ENCODE assay signal across 26 cellular contexts in the genomic region with DNA sequence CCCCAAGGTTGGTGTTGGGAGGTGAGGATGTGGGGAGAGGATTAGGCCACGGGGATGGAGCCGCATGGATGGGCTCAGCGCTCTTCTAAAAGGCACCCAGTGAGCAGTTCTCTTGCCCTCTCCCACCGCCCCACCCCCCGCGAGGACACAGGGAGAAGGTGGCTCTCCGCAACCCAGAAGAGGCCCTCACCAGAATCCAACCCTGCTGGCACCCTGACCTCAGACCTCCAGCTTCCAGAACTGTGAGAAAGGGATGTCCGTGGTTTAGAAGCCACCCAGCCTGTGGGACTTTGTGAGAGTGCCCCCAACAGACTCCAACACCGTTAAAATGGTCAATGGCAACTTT.
"Had no signal": no experiment of that assay in that cellular context is flagged by ENCODE, and none has a peak within 500 bp of the region (broad histone marks: within the 10 kb centered on the region; RNA-seq: fewer than 3 reads in every experiment).

No MANE protein-coding gene starts in this region.

- ATAC-seq: activated naive CD8-positive, alpha-beta T cell treated with anti-CD3 and anti-CD28 coated beads, Interleukin-2, amount 50 U/mL, for 24 hours; activated T-cell treated with anti-CD3 and anti-CD28 coated beads, Interleukin-2, amount 50 U/mL, for 72 hours; Right ventricle myocardium inferior; T-cell had no signal

- H3K4me3 ChIP-seq: SK-N-MC had no signal

- H3K4me2 ChIP-seq: KMS-11 had no signal

- H3K9me3 Mint-ChIP-seq: activated CD4-positive, alpha-beta memory T cell treated with anti-CD3 and anti-CD28 coated beads for 36 hours; activated CD4-positive, alpha-beta T cell treated with anti-CD3 and anti-CD28 coated beads, Interleukin-2, amount 10 ng/mL, durations not matched to agents 7 days and 5 days; activated naive CD4-positive, alpha-beta T cell treated with anti-CD3 and anti-CD28 coated beads, Interleukin-2, amount 50 U/mL, for 24 hours; activated naive CD8-positive, alpha-beta T cell treated with anti-CD3 and anti-CD28 coated beads, Interleukin-2, amount 50 U/mL, for 24 hours; activated T-cell treated with anti-CD3 and anti-CD28 coated beads, Interleukin-2, amount 50 U/mL, for 72 hours; activated T-helper 2 cell treated with anti-CD3 and anti-CD28 coated beads, Interferon-gamma antibody, Interleukin-2, Interleukin-4, amounts not matched to agents 10 μg/mL and 5 μg/mL and 100 μg/mL, durations not matched to agents 14 hours and 24 hours and 36 hours had no signal

- H3K27ac ChIP-seq: KMS-11, SK-N-MC had no signal

- H3K9ac ChIP-seq: KMS-11 had no signal

- H3K27ac Mint-ChIP-seq: activated CD4-positive, alpha-beta memory T cell treated with anti-CD3 and anti-CD28 coated beads for 36 hours; activated naive CD4-positive, alpha-beta T cell treated with anti-CD3 and anti-CD28 coated beads, Interleukin-2, amount 50 U/mL, for 24 hours; activated naive CD8-positive, alpha-beta T cell treated with anti-CD3 and anti-CD28 coated beads, Interleukin-2, amount 50 U/mL, for 24 hours; activated T-cell treated with anti-CD3 and anti-CD28 coated beads, Interleukin-2, amount 50 U/mL, for 72 hours; activated T-helper 2 cell treated with anti-CD3 and anti-CD28 coated beads, Interferon-gamma antibody, Interleukin-2, Interleukin-4, amounts not matched to agents 10 μg/mL and 5 μg/mL and 100 μg/mL, durations not matched to agents 14 hours and 24 hours and 36 hours; brain; T-cell had no signal

- H3K27me3 Mint-ChIP-seq: activated CD4-positive, alpha-beta T cell treated with anti-CD3 and anti-CD28 coated beads, Interleukin-2, amount 10 ng/mL, durations not matched to agents 7 days and 5 days had no signal

- DNase-seq: activated CD4-positive, alpha-beta memory T cell treated with anti-CD3 and anti-CD28 coated beads for 36 hours; activated CD4-positive, alpha-beta T cell treated with anti-CD3 and anti-CD28 coated beads, Interleukin-2, amount 10 ng/mL, durations not matched to agents 7 days and 5 days; activated CD4-positive, CD25-positive, alpha-beta regulatory T cell; activated naive CD4-positive, alpha-beta T cell; activated naive CD8-positive, alpha-beta T cell treated with anti-CD3 and anti-CD28 coated beads, Interleukin-2, amount 50 U/mL, for 24 hours; activated T-cell treated with anti-CD3 and anti-CD28 coated beads, Interleukin-2, amount 50 U/mL, for 72 hours; amniotic stem cell; NCI-H1092; NCI-H1417; NCI-H1694; NCI-H2029; NCI-H2107; NCI-H2171 treated with DMSO at 0.1 percent for 48 hours; NCI-H226; NCI-H510A; NCI-H526 treated with DMSO at 0.1 percent for 48 hours; NCI-H82; T-helper 2 cell; T1000 had no signal

- H3K4me1 Mint-ChIP-seq: activated CD4-positive, alpha-beta T cell treated with anti-CD3 and anti-CD28 coated beads, Interleukin-2, amount 10 ng/mL, durations not matched to agents 7 days and 5 days; activated naive CD4-positive, alpha-beta T cell treated with anti-CD3 and anti-CD28 coated beads, Interleukin-2, amount 50 U/mL, for 24 hours; activated naive CD8-positive, alpha-beta T cell treated with anti-CD3 and anti-CD28 coated beads, Interleukin-2, amount 50 U/mL, for 24 hours had no signal

- H3K4me3 Mint-ChIP-seq: activated CD4-positive, alpha-beta memory T cell treated with anti-CD3 and anti-CD28 coated beads for 36 hours; activated CD4-positive, alpha-beta T cell treated with anti-CD3 and anti-CD28 coated beads, Interleukin-2, amount 10 ng/mL, durations not matched to agents 7 days and 5 days; activated naive CD4-positive, alpha-beta T cell treated with anti-CD3 and anti-CD28 coated beads, Interleukin-2, amount 50 U/mL, for 24 hours; activated naive CD8-positive, alpha-beta T cell treated with anti-CD3 and anti-CD28 coated beads, Interleukin-2, amount 50 U/mL, for 24 hours; activated T-cell treated with anti-CD3 and anti-CD28 coated beads, Interleukin-2, amount 50 U/mL, for 72 hours; brain; T-cell had no signal

- H3K36me3 Mint-ChIP-seq: activated CD4-positive, alpha-beta memory T cell treated with anti-CD3 and anti-CD28 coated beads for 36 hours; activated naive CD4-positive, alpha-beta T cell treated with anti-CD3 and anti-CD28 coated beads, Interleukin-2, amount 50 U/mL, for 24 hours; brain; T-cell had no signal
